In the genomic region with DNA sequence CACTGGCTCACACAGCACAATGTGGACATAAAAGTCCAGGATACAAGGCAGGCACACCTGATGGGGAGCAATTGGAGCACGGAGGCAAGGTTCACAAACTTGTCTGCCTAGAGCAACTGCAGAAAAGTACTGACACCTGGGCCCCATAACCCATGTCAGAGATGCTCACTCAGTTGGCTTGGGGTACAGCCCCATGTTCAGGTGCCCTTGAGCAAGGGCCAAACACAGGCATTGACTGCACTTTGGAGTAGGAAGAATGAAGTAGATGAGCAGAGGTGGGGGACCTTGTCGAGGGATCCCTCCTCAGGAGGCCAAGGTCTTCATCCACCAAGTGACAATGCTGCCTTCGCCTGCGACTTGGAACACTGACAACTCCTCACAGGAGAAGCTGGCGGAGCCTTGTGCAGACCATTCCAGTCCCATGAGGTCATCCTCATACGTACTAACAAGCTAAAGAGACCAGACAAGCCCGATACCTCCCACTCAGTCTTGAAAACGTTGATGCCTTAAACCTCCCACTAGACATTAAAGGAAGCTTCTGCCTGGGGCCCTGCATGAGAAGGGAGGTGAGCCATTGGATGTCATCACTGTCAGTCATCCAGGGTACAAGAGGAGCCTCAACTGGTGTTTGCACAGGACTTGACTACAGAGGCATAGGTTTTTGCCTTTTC, we compare ENCODE assay signal across 9 cellular contexts. TPM values are rescaled to one million over a fixed set of nuclear protein-coding genes. Genes with fewer than 3 reads are reported as not detected.
DNase-seq lines count a peak whose midpoint lies in the region; ATAC-seq and TF ChIP-seq lines count a peak whose summit lies in the region.
"Had no signal": no experiment of that assay in that cellular context is flagged by ENCODE, and none has a peak within 500 bp of the region (broad histone marks: within the 10 kb centered on the region; RNA-seq: fewer than 3 reads in every experiment).

No MANE protein-coding gene starts in this region.

- BruUV-seq in PC-3 (replicated peaks; lab: Mats Ljungman, UMichigan) = no TSS peak

- H3K36me3 ChIP-seq in PC-3 (ENCODE audit: low read depth, low read length) (no peaks in the 10 kb centered on the region), sigmoid colon (no peaks in the 10 kb centered on the region)

- intact Hi-C loops in PC-3 (cut with micrococcal nuclease) (no loop called here), sigmoid colon (cut with DNase I) (no loop called here)

- WGBS in sigmoid colon, 2 donors = 49 to 57% methylated on average over 8 of the region's 8 CpGs

- no peaks in the 10 kb centered on the region for H3F3A ChIP-seq in PC-3 (ENCODE audit: low read length, unreplicated experiment)

- no peaks in the 10 kb centered on the region for H3K79me2 ChIP-seq in PC-3 (ENCODE audit: low read length)

- H3K27me3 ChIP-seq in PC-3 (ENCODE audit: low read length) (peaks cover 56% of the 10 kb centered on the region), sigmoid colon (peaks cover 0 to 8% (median 0%) of the 10 kb centered on the region in 3 donors)

- H3K4me3 ChIP-seq in PC-3 (ENCODE audit: low read length) (no peak overlapping the region), fibroblast of pulmonary artery (replicated peaks; ENCODE audit: low read depth, low read length) (no peak overlapping the region), sigmoid colon (no peak overlapping the region)

- H2AFZ ChIP-seq in PC-3 (ENCODE audit: low read length) = no peak overlapping the region

- no peaks in the 10 kb centered on the region for H3K9me2 ChIP-seq in PC-3 (replicated peaks; ENCODE audit: low read length)

- TF ChIP-seq CTCF in PC-3 (conservative IDR thresholded peaks at IDR 0.05; ENCODE audit: low read depth, low read length) (no peak), fibroblast of pulmonary artery (IDR thresholded peaks at IDR 0.05; ENCODE audit: low read length, missing control alignments) (no peak), sigmoid colon (IDR thresholded peaks at IDR 0.05) (no peak)

- H3K4me2 ChIP-seq in PC-3 (ENCODE audit: low read length) = no peak overlapping the region

- no peak for TF ChIP-seq EP300 in sigmoid colon (IDR thresholded peaks at IDR 0.05)

- H3K27ac ChIP-seq in PC-3 (ENCODE audit: low read length) (no peak overlapping the region), sigmoid colon (no peak overlapping the region), caudate nucleus (ENCODE audit: low read depth, low read length) (no peak overlapping the region)

- H4K20me1 ChIP-seq in PC-3 (ENCODE audit: low read length) = no peaks in the 10 kb centered on the region

- H3K9me3 ChIP-seq in PC-3 (ENCODE audit: low read length) = no peaks in the 10 kb centered on the region
- H3K9me3 ChIP-seq in sigmoid colon = peaks cover 0 to 3% (median 0%) of the 10 kb centered on the region in 4 donors

- ATAC-seq in PC-3 (no peak), HG03159 (IDR thresholded peaks at IDR 0.05; ENCODE audit: unreplicated experiment) (no peak)

- H3K9ac ChIP-seq in PC-3 (ENCODE audit: low read length) = no peak overlapping the region

- no peak for TF ChIP-seq POLR2A in sigmoid colon (IDR thresholded peaks at IDR 0.05)

- DNase-seq in H4 (ENCODE audit: low spot score) (peak; percentile 63), PC-3 (peak; percentile 43), fibroblast of pulmonary artery (ENCODE audit: low read depth) (peak; percentile 63), sigmoid colon (peak; percentile 46), NCI-H1436 (lab: John Stamatoyannopoulos, UW) (no peak), caudate nucleus (lab: John Stamatoyannopoulos, UW) (no peak)
- DNase-seq: NCI-H1092 treated with DMSO at 0.1 percent for 48 hours had no signal

- no peaks in the 10 kb centered on the region; the same call in 1 of the 2 replicates for H3K4me1 ChIP-seq in PC-3 (ENCODE audit: insufficient read depth, low read length)
- peaks cover 0 to 7% (median 0%) of the 10 kb centered on the region in 4 donors for H3K4me1 ChIP-seq in sigmoid colon

- CTCF ChIA-PET in PC-3 (lab: Charles Lee) = no interaction called here

- POLR2A ChIA-PET in PC-3 (lab: Charles Lee; ENCODE audit: unreplicated experiment) = no interaction called here

RNA-seq across cellular contexts. Expression of gene C14orf180, which starts 42.5 kb away (rescaled TPM):
- total RNA-seq in H4 (2014; rRNA removed; shearing (Covaris generic)) = not detected in 2 replicates
- total RNA-seq in PC-3 (2014; rRNA removed) = not detected in 2 replicates
- total RNA-seq in sigmoid colon = 1 to 10 TPM in 1 of 4 donors, under 1 TPM in 2, not detected in 1; 0.16 to 5.0 (median 0.55) TPM
- 1 to 10 TPM in 1 of 3 donors, under 1 TPM in 2; 0.46 to 1.6 (median 0.60) TPM for polyA plus RNA-seq in sigmoid colon
- total RNA-seq: neural crest cell had no signal

Comparison
In these comparisons a context has a peak if more than half of its experiments do, and no peak if none do; other contexts are left out.
1. DNase-seq: peak in H4 (single experiment), PC-3 (single experiment), fibroblast of pulmonary artery (single experiment) and sigmoid colon (single experiment); none in NCI-H1436 (single experiment) and caudate nucleus (0 of 61).